ENCODE assay signal across 1 cellular context in genomic region chr1:23837905-23838304, GRCh38.
TF ChIP-seq lines count a peak whose summit lies in the region.

No MANE protein-coding gene starts in this region.

TF ChIP-seq in endothelial cell of umbilical vein, 7 proteins besides CTCF, POLR2A, EP300 and RAD21:
- TF ChIP-seq FOS (IDR thresholded peaks at IDR 0.05; ENCODE audit: borderline replicate concordance, insufficient read depth, low read length) (no peak), GATA2 (IDR thresholded peaks at IDR 0.05; ENCODE audit: insufficient read depth, insufficient read length, low read depth, low read length) (no peak), JUN (IDR thresholded peaks at IDR 0.05; ENCODE audit: borderline replicate concordance, insufficient read depth, insufficient read length, low read depth) (no peak), POLR2AphosphoS5 (IDR thresholded peaks at IDR 0.05; ENCODE audit: insufficient read depth, low read depth, low read length) (no peak), MAX (IDR thresholded peaks at IDR 0.05; ENCODE audit: insufficient read depth, insufficient read length) (no peak), EZH2 (IDR thresholded peaks at IDR 0.05; ENCODE audit: borderline replicate concordance, low read depth, low read length, severe bottlenecking) (no peak), MYC (IDR thresholded peaks at IDR 0.05; ENCODE audit: low read depth, low read length) (no peak)
